ENCODE assay signal across 1 cellular context in the genomic region with DNA sequence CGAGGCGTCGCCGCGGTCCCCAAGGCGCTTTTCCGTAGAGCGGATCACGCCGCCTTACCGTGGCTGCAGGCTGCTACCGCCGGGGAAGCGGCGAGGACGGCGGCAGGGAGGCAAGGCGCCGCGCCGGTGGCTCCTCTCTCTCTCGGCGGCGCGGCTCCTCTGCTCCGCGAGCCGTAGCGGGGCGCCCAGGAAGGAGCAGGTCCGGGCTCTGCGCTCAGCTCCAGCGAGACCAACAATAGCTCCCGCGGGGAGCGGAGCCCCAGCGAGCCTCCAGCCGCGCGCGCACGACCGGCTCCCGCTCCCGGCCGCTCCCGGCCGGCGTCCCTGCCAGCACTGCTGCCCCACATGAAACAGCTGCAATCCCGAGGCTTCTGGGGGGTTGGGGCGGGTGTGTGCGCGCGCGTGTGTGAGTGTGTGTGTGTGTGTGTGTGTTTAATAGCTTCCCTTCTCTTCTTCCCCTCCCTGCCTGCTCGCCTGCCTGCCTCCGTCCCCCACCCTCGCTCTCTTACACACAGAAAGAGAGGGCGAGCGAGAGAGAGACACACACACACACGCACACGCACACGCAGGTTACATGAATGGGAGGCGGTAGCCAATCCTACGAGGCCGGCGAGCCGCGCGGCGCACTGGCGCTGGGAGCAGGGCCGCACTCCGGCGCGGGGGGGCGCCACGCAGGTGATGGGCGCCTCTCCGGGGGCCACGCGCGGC.
TF ChIP-seq lines count a peak whose summit lies in the region.

A gene (minus strand): TSS at position 580 of the 708 bp plus-strand sequence. CDS start 371,086 bp downstream, outside the sequence.

TF ChIP-seq in HEK293, 187 proteins besides CTCF, POLR2A, EP300 and RAD21 (continued from another document):
- TF ChIP-seq, protein P1, sequence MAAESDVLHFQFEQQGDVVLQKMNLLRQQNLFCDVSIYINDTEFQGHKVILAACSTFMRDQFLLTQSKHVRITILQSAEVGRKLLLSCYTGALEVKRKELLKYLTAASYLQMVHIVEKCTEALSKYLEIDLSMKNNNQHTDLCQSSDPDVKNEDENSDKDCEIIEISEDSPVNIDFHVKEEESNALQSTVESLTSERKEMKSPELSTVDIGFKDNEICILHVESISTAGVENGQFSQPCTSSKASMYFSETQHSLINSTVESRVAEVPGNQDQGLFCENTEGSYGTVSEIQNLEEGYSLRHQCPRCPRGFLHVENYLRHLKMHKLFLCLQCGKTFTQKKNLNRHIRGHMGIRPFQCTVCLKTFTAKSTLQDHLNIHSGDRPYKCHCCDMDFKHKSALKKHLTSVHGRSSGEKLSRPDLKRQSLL (tag by site-specific recombination; IDR thresholded peaks at IDR 0.05): peak; percentile 7; the same call in 1 of the 2 replicates
- TF ChIP-seq, protein P2, sequence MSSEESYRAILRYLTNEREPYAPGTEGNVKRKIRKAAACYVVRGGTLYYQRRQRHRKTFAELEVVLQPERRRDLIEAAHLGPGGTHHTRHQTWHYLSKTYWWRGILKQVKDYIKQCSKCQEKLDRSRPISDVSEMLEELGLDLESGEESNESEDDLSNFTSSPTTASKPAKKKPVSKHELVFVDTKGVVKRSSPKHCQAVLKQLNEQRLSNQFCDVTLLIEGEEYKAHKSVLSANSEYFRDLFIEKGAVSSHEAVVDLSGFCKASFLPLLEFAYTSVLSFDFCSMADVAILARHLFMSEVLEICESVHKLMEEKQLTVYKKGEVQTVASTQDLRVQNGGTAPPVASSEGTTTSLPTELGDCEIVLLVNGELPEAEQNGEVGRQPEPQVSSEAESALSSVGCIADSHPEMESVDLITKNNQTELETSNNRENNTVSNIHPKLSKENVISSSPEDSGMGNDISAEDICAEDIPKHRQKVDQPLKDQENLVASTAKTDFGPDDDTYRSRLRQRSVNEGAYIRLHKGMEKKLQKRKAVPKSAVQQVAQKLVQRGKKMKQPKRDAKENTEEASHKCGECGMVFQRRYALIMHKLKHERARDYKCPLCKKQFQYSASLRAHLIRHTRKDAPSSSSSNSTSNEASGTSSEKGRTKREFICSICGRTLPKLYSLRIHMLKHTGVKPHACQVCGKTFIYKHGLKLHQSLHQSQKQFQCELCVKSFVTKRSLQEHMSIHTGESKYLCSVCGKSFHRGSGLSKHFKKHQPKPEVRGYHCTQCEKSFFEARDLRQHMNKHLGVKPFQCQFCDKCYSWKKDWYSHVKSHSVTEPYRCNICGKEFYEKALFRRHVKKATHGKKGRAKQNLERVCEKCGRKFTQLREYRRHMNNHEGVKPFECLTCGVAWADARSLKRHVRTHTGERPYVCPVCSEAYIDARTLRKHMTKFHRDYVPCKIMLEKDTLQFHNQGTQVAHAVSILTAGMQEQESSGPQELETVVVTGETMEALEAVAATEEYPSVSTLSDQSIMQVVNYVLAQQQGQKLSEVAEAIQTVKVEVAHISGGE (tag by site-specific recombination; conservative IDR thresholded peaks at IDR 0.05; ENCODE audit: low read depth): peak; percentile 43; the same call in 1 of the 2 replicates
- TF ChIP-seq KLF1 (tag by site-specific recombination; IDR thresholded peaks at IDR 0.05) (no peak), ZNF561 (tag by site-specific recombination; IDR thresholded peaks at IDR 0.05; ENCODE audit: borderline replicate concordance) (peak; percentile 45; the same call in 1 of the 2 replicates), ZNF138 (tag by site-specific recombination; IDR thresholded peaks at IDR 0.05; ENCODE audit: borderline replicate concordance) (no peak), MYNN (tag by site-specific recombination; IDR thresholded peaks at IDR 0.05; ENCODE audit: borderline replicate concordance) (peak; percentile 16; the same call in 1 of the 2 replicates), EGR2 (tag by site-specific recombination; IDR thresholded peaks at IDR 0.05; ENCODE audit: low read depth) (peak; percentile 78), ZBTB17 (tag by site-specific recombination; IDR thresholded peaks at IDR 0.05) (peak; percentile 36; the same call in 1 of the 2 replicates), GLIS2 (tag by site-specific recombination; IDR thresholded peaks at IDR 0.05) (peak; percentile 69), ZEB2 (tag by site-specific recombination; IDR thresholded peaks at IDR 0.05) (peak; percentile 58; the same call in 1 of the 2 replicates), ZNF341 (tag by site-specific recombination; IDR thresholded peaks at IDR 0.05; ENCODE audit: low read depth) (peak; percentile 89; the same call in 1 of the 2 replicates), ZNF660 (tag by site-specific recombination; IDR thresholded peaks at IDR 0.05) (peak; percentile 72; the same call in 1 of the 2 replicates), KLF16 (tag by site-specific recombination; IDR thresholded peaks at IDR 0.05) (peak; percentile 35; the same call in 1 of the 2 replicates), HOXC10 (CRISPR knock-in tag; IDR thresholded peaks at IDR 0.05) (no peak), GLIS1 (tag by site-specific recombination; IDR thresholded peaks at IDR 0.05) (peak; percentile 6; the same call in 1 of the 2 replicates), ZNF626 (tag by site-specific recombination; IDR thresholded peaks at IDR 0.05) (no peak), BCL11A (tag by site-specific recombination; IDR thresholded peaks at IDR 0.05; ENCODE audit: low read depth) (no peak), ZBTB48 (tag by site-specific recombination; IDR thresholded peaks at IDR 0.05) (peak; percentile 26; the same call in 1 of the 2 replicates), ZNF585B (tag by site-specific recombination; IDR thresholded peaks at IDR 0.05) (no peak), ZNF596 (tag by site-specific recombination; IDR thresholded peaks at IDR 0.05) (peak; percentile 83), ZFP41 (tag by site-specific recombination; IDR thresholded peaks at IDR 0.05; ENCODE audit: borderline replicate concordance) (no peak), ZNF10 (tag by site-specific recombination; IDR thresholded peaks at IDR 0.05) (no peak), ZNF324 (tag by site-specific recombination; IDR thresholded peaks at IDR 0.05) (no peak), ZNF785 (tag by site-specific recombination; IDR thresholded peaks at IDR 0.05) (peak; percentile 65; the same call in 1 of the 2 replicates), ZNF677 (tag by site-specific recombination; IDR thresholded peaks at IDR 0.05) (no peak), IKZF3 (tag by site-specific recombination; IDR thresholded peaks at IDR 0.05) (peak; percentile 38; the same call in 1 of the 2 replicates), SP7 (tag by site-specific recombination; IDR thresholded peaks at IDR 0.05) (peak; percentile 49; the same call in 1 of the 2 replicates), ZNF623 (tag by site-specific recombination; IDR thresholded peaks at IDR 0.05) (no peak), ZBTB8A (tag by site-specific recombination; IDR thresholded peaks at IDR 0.05) (0 out of 2 replicates have a peak, but pooled peaks have one; percentile 3), ZNF423 (tag by site-specific recombination; IDR thresholded peaks at IDR 0.05) (peak; percentile 54), ZNF792 (tag by site-specific recombination; IDR thresholded peaks at IDR 0.05) (no peak), ZNF366 (tag by site-specific recombination; conservative IDR thresholded peaks at IDR 0.05) (0 out of 2 replicates have a peak, but pooled peaks have one; percentile 9), ZNF747 (tag by site-specific recombination; IDR thresholded peaks at IDR 0.05) (no peak)
- TF ChIP-seq, protein P3, sequence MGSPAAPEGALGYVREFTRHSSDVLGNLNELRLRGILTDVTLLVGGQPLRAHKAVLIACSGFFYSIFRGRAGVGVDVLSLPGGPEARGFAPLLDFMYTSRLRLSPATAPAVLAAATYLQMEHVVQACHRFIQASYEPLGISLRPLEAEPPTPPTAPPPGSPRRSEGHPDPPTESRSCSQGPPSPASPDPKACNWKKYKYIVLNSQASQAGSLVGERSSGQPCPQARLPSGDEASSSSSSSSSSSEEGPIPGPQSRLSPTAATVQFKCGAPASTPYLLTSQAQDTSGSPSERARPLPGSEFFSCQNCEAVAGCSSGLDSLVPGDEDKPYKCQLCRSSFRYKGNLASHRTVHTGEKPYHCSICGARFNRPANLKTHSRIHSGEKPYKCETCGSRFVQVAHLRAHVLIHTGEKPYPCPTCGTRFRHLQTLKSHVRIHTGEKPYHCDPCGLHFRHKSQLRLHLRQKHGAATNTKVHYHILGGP (tag by site-specific recombination; IDR thresholded peaks at IDR 0.05): no peak
- TF ChIP-seq, protein P4, sequence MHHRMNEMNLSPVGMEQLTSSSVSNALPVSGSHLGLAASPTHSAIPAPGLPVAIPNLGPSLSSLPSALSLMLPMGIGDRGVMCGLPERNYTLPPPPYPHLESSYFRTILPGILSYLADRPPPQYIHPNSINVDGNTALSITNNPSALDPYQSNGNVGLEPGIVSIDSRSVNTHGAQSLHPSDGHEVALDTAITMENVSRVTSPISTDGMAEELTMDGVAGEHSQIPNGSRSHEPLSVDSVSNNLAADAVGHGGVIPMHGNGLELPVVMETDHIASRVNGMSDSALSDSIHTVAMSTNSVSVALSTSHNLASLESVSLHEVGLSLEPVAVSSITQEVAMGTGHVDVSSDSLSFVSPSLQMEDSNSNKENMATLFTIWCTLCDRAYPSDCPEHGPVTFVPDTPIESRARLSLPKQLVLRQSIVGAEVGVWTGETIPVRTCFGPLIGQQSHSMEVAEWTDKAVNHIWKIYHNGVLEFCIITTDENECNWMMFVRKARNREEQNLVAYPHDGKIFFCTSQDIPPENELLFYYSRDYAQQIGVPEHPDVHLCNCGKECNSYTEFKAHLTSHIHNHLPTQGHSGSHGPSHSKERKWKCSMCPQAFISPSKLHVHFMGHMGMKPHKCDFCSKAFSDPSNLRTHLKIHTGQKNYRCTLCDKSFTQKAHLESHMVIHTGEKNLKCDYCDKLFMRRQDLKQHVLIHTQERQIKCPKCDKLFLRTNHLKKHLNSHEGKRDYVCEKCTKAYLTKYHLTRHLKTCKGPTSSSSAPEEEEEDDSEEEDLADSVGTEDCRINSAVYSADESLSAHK (tag by site-specific recombination; IDR thresholded peaks at IDR 0.05): peak; percentile 78
- TF ChIP-seq, protein P5, sequence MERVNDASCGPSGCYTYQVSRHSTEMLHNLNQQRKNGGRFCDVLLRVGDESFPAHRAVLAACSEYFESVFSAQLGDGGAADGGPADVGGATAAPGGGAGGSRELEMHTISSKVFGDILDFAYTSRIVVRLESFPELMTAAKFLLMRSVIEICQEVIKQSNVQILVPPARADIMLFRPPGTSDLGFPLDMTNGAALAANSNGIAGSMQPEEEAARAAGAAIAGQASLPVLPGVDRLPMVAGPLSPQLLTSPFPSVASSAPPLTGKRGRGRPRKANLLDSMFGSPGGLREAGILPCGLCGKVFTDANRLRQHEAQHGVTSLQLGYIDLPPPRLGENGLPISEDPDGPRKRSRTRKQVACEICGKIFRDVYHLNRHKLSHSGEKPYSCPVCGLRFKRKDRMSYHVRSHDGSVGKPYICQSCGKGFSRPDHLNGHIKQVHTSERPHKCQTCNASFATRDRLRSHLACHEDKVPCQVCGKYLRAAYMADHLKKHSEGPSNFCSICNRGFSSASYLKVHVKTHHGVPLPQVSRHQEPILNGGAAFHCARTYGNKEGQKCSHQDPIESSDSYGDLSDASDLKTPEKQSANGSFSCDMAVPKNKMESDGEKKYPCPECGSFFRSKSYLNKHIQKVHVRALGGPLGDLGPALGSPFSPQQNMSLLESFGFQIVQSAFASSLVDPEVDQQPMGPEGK (tag by site-specific recombination; IDR thresholded peaks at IDR 0.05): peak; percentile 28; the same call in 1 of the 2 replicates
- TF ChIP-seq, protein P6, sequence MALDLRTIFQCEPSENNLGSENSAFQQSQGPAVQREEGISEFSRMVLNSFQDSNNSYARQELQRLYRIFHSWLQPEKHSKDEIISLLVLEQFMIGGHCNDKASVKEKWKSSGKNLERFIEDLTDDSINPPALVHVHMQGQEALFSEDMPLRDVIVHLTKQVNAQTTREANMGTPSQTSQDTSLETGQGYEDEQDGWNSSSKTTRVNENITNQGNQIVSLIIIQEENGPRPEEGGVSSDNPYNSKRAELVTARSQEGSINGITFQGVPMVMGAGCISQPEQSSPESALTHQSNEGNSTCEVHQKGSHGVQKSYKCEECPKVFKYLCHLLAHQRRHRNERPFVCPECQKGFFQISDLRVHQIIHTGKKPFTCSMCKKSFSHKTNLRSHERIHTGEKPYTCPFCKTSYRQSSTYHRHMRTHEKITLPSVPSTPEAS (tag by site-specific recombination; IDR thresholded peaks at IDR 0.05): peak; percentile 96
- TF ChIP-seq, protein P7, sequence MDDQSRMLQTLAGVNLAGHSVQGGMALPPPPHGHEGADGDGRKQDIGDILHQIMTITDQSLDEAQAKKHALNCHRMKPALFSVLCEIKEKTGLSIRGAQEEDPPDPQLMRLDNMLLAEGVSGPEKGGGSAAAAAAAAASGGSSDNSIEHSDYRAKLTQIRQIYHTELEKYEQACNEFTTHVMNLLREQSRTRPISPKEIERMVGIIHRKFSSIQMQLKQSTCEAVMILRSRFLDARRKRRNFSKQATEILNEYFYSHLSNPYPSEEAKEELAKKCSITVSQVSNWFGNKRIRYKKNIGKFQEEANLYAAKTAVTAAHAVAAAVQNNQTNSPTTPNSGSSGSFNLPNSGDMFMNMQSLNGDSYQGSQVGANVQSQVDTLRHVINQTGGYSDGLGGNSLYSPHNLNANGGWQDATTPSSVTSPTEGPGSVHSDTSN (CRISPR knock-in tag; IDR thresholded peaks at IDR 0.05): 0 out of 2 replicates have a peak, but pooled peaks have one; percentile 29
- TF ChIP-seq, protein P8, sequence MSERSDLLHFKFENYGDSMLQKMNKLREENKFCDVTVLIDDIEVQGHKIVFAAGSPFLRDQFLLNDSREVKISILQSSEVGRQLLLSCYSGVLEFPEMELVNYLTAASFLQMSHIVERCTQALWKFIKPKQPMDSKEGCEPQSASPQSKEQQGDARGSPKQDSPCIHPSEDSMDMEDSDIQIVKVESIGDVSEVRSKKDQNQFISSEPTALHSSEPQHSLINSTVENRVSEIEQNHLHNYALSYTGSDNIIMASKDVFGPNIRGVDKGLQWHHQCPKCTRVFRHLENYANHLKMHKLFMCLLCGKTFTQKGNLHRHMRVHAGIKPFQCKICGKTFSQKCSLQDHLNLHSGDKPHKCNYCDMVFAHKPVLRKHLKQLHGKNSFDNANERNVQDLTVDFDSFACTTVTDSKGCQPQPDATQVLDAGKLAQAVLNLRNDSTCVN (tag by site-specific recombination; optimal IDR thresholded peaks at IDR 0.05): peak; percentile 92
- TF ChIP-seq, protein P9, sequence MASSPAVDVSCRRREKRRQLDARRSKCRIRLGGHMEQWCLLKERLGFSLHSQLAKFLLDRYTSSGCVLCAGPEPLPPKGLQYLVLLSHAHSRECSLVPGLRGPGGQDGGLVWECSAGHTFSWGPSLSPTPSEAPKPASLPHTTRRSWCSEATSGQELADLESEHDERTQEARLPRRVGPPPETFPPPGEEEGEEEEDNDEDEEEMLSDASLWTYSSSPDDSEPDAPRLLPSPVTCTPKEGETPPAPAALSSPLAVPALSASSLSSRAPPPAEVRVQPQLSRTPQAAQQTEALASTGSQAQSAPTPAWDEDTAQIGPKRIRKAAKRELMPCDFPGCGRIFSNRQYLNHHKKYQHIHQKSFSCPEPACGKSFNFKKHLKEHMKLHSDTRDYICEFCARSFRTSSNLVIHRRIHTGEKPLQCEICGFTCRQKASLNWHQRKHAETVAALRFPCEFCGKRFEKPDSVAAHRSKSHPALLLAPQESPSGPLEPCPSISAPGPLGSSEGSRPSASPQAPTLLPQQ (tag by site-specific recombination; IDR thresholded peaks at IDR 0.05): peak; percentile 34; the same call in 1 of the 2 replicates
